Comparison of ENCODE assay signal across 8 cellular contexts in the genomic region with DNA sequence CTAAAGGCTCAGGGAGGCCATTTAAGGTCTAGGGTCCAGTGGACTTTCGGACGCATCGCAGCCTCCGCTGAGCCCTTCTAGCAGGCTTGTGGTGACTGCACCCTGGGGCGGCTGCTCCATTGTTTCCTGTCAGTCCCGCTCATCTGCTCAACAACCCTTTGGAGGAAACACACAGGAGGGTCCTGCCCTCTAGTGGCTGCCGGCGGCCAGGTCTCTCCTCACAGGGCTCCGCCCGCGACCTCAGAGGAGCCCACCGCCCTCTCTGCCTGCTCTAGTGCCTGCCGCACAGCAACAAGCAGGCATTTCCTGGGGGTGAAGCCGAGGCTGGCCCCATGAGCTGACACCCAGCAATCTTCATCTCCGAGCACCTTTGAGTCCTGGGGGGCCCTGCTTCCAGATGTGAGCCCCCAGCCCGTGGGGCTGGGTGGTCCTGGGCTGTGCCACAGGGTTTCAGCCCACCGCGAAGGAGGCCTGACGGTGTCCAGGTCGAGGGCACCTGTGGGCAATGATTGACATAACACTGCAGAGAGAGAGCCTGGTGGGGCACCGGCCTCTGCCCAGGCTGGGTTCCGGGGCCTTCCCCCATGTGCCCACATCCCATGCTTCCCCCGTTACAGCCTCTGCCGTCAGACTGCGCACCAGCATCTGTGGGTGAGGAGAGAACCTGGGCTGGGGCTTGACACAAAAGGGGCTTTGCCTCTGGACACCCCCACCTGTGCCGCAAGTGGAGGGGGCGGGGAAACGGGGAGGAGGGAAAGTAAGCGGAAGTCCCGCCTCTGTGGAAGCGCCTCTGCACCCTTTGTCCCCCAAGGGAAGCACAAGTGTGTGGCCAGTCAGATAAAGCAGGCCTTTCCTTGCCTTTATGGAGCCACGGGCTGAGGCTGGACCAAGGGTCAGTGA. TPM values are rescaled to one million over a fixed set of nuclear protein-coding genes. Genes with fewer than 3 reads are reported as not detected.
DNase-seq lines count a peak whose midpoint lies in the region; ATAC-seq and TF ChIP-seq lines count a peak whose summit lies in the region.

No MANE protein-coding gene starts in this region.

- TF ChIP-seq CTCF in H9 (conservative IDR thresholded peaks at IDR 0.05) (peak; percentile 98), heart right ventricle (IDR thresholded peaks at IDR 0.05) (peak; percentile 79 to 98 (median 96)), upper lobe of left lung (IDR thresholded peaks at IDR 0.05) (peak; percentile 92 to 96 (median 95))

- peaks cover 5% of the 10 kb centered on the region for H3K23me2 ChIP-seq in H9 (ENCODE audit: insufficient read length, low read depth, low read length, poor library complexity, severe bottlenecking)

- DNase-seq in GM03348 (ENCODE audit: low spot score) (peak; percentile 92), H9 (peak; percentile 95), M059J (ENCODE audit: low read depth) (peak; percentile 66), heart right ventricle (peak; percentile 82 to 85), posterior vena cava (ENCODE audit: low spot score) (peak; percentile 95), upper lobe of left lung (peak; percentile 89 to 94)

- no CpG with 5 or more reads among the region's 32 CpGs for WGBS in H9 (ENCODE audit: extremely low coverage, insufficient read length, low lambda C conversion rate)
- WGBS in heart right ventricle, 2 donors: 5 to 12% methylated on average over 32 of the region's 32 CpGs
- WGBS in upper lobe of left lung, 2 donors: 11 to 19% methylated on average over 14 to 25 of the region's 32 CpGs

- H3K27me3 ChIP-seq in H9 (ENCODE audit: insufficient read depth, low read length) (no peaks in the 10 kb centered on the region), heart right ventricle (no peaks in the 10 kb centered on the region), upper lobe of left lung (no peaks in the 10 kb centered on the region)

- no peak overlapping the region for H2BK15ac ChIP-seq in H9 (ENCODE audit: low read depth, low read length)

- peak overlapping the region in 1 of 3 experiments; percentile 64; a peak in 3 of 7 replicates for H3K27ac Mint-ChIP-seq in H9
- peak overlapping the region; percentile 83 for H3K27ac Mint-ChIP-seq in activated naive CD8-positive, alpha-beta T cell

- H3K4me1 Mint-ChIP-seq in H9: peaks cover 10 to 26% of the 10 kb centered on the region in 2 experiments
- peaks cover 11% of the 10 kb centered on the region for H3K4me1 Mint-ChIP-seq in activated naive CD8-positive, alpha-beta T cell (ENCODE audit: low read depth)

- H3K36me3 ChIP-seq in heart right ventricle (peaks cover 0 to 9% (median 0%) of the 10 kb centered on the region in 9 donors), upper lobe of left lung (no peaks in the 10 kb centered on the region)

- H3K14ac ChIP-seq in H9 (ENCODE audit: insufficient read depth, low read length): peak overlapping the region; percentile 74

- no peaks in the 10 kb centered on the region for H3K79me1 ChIP-seq in H9 (ENCODE audit: insufficient read depth, low read depth, low read length, poor library complexity, severe bottlenecking)

- H3K4me2 ChIP-seq in H9 (ENCODE audit: insufficient read depth, insufficient read length, low read length): peak overlapping the region; percentile 33

- H3T11ph ChIP-seq in H9 (ENCODE audit: low read length): no peak overlapping the region

- H2BK5ac ChIP-seq in H9 (ENCODE audit: insufficient read length, low read length): no peak overlapping the region

- no peak overlapping the region for H2BK20ac ChIP-seq in H9 (ENCODE audit: low read depth, low read length, poor library complexity, severe bottlenecking)

- no peak overlapping the region for H2AK5ac ChIP-seq in H9 (ENCODE audit: insufficient read length, low read length)

- H4K91ac ChIP-seq in H9 (ENCODE audit: insufficient read length, low read depth, low read length): no peak overlapping the region

- H3K27me3 Mint-ChIP-seq in H9 (ENCODE audit: low read depth): peaks cover 12% of the 10 kb centered on the region
- no peaks in the 10 kb centered on the region for H3K27me3 Mint-ChIP-seq in activated naive CD8-positive, alpha-beta T cell

- H3K23ac ChIP-seq in H9 (ENCODE audit: insufficient read length, low read depth, low read length): no peak overlapping the region

- no peak for TF ChIP-seq EP300 in upper lobe of left lung (IDR thresholded peaks at IDR 0.05)

- no peak overlapping the region for H2AFZ ChIP-seq in H9 (ENCODE audit: low read length)

- H4K5ac ChIP-seq in H9 (ENCODE audit: insufficient read length, low read depth, low read length): peak overlapping the region; percentile 54

- no peaks in the 10 kb centered on the region; the same call in 1 of the 2 replicates for H3K4me1 ChIP-seq in H9 (ENCODE audit: insufficient read depth, low read length)
- peaks cover 4 to 20% (median 10%) of the 10 kb centered on the region in 9 donors for H3K4me1 ChIP-seq in heart right ventricle
- H3K4me1 ChIP-seq in upper lobe of left lung: peaks cover 6 to 20% (median 11%) of the 10 kb centered on the region in 4 donors

- ATAC-seq in SK-N-SH treated with all-trans-retinoic acid at 6 μM for 48 hours (peak; percentile 97), heart right ventricle (peak; percentile 89 to 97 (median 95)), upper lobe of left lung (ENCODE audit: low FRiP score in 2 of 2) (peak; percentile 94 to 96)

- H4K20me1 ChIP-seq in H9 (ENCODE audit: control insufficient read depth, insufficient read depth, insufficient read length): no peaks in the 10 kb centered on the region

- H3K4me3 Mint-ChIP-seq in H9: peak overlapping the region; percentile 53 to 71
- peak overlapping the region; percentile 90 for H3K4me3 Mint-ChIP-seq in activated naive CD8-positive, alpha-beta T cell

- peak overlapping the region; percentile 33 to 80 (median 72) for H3K4me3 ChIP-seq in heart right ventricle
- H3K4me3 ChIP-seq in upper lobe of left lung: peak overlapping the region; percentile 38 to 89 (median 78)

- no peak overlapping the region for H4K8ac ChIP-seq in H9 (replicated peaks; ENCODE audit: insufficient read length, low read depth, low read length)

- H3K56ac ChIP-seq in H9 (ENCODE audit: insufficient read length, low read depth, low read length): no peak overlapping the region

- H3K27ac ChIP-seq in H9 (ENCODE audit: insufficient read length, low read depth, low read length): no peak overlapping the region
- peak overlapping the region in 9 of 10 donors; percentile 44 to 85 (median 71) for H3K27ac ChIP-seq in heart right ventricle
- H3K27ac ChIP-seq in upper lobe of left lung: peak overlapping the region; percentile 57 to 82 (median 74)

- H3K4ac ChIP-seq in H9 (ENCODE audit: low read depth, low read length): peak overlapping the region; percentile 22

- no peak overlapping the region for H2BK120ac ChIP-seq in H9 (ENCODE audit: low read depth, low read length, poor library complexity, severe bottlenecking)

- peak overlapping the region; percentile 54 for H3K18ac ChIP-seq in H9 (ENCODE audit: insufficient read length, low read depth, low read length)

- H3K9ac ChIP-seq in H9 (ENCODE audit: extremely low read depth, insufficient read length, low read length): no peak overlapping the region

- TF ChIP-seq POLR2A in upper lobe of left lung (IDR thresholded peaks at IDR 0.05): no peak

- H3K9me3 ChIP-seq in H9 (ENCODE audit: control insufficient read depth, low read depth, low read length) (no peaks in the 10 kb centered on the region), heart right ventricle (no peaks in the 10 kb centered on the region), upper lobe of left lung (no peaks in the 10 kb centered on the region)

- no peaks in the 10 kb centered on the region for H3K79me2 ChIP-seq in H9 (ENCODE audit: insufficient read depth, low read length)

- H2BK12ac ChIP-seq in H9 (ENCODE audit: insufficient read length, low read depth, low read length): no peak overlapping the region

- H3K36me3 Mint-ChIP-seq in H9 (ENCODE audit: insufficient read depth in 1 of 3, low read depth in 3 of 3): no peaks in the 10 kb centered on the region
- no peaks in the 10 kb centered on the region for H3K36me3 Mint-ChIP-seq in activated naive CD8-positive, alpha-beta T cell

- intact Hi-C loops in heart right ventricle (cut with DNase I) (loop anchor here (2.0 to 10.0 kb wide), 13 partner anchors 138 to 332 kb away; a partner anchor contains a TSS), posterior vena cava (cut with DNase I) (loop anchor here in 1 of 2 donors (10.0 kb wide), 2 partner anchors 138 to 328 kb away; no protein-coding TSS in a partner anchor)

- H3K9me3 Mint-ChIP-seq in H9: no peaks in the 10 kb centered on the region
- no peaks in the 10 kb centered on the region for H3K9me3 Mint-ChIP-seq in activated naive CD8-positive, alpha-beta T cell (ENCODE audit: low read depth)

TF ChIP-seq in SK-N-SH treated with all-trans-retinoic acid at 6 μM for 48 hours, 23 proteins besides CTCF, POLR2A, EP300 and RAD21:
- no peak for TF ChIP-seq ZFP3 (CRISPR knock-in tag; IDR thresholded peaks at IDR 0.05)
- TF ChIP-seq TOX (CRISPR knock-in tag; IDR thresholded peaks at IDR 0.05; ENCODE audit: borderline replicate concordance): no peak
- TF ChIP-seq, protein P1, sequence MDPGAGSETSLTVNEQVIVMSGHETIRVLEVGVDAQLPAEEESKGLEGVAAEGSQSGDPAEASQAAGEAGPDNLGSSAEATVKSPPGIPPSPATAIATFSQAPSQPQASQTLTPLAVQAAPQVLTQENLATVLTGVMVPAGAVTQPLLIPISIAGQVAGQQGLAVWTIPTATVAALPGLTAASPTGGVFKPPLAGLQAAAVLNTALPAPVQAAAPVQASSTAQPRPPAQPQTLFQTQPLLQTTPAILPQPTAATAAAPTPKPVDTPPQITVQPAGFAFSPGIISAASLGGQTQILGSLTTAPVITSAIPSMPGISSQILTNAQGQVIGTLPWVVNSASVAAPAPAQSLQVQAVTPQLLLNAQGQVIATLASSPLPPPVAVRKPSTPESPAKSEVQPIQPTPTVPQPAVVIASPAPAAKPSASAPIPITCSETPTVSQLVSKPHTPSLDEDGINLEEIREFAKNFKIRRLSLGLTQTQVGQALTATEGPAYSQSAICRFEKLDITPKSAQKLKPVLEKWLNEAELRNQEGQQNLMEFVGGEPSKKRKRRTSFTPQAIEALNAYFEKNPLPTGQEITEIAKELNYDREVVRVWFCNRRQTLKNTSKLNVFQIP (CRISPR knock-in tag; IDR thresholded peaks at IDR 0.05; ENCODE audit: borderline replicate concordance, low read depth): no peak
- no peak for TF ChIP-seq PPARA (CRISPR knock-in tag; IDR thresholded peaks at IDR 0.05; ENCODE audit: borderline replicate concordance)
TF ChIP-seq in SK-N-SH treated with all-trans-retinoic acid at 6 μM for 48 hours: peak in this region for 0.

RNA-seq across cellular contexts. Expression of a gene that starts 27.0 kb away (rescaled TPM):
- total RNA-seq in H9 (2021): 15.3 and 15.4 TPM in 2 replicates
- total RNA-seq in M059J (2014; rRNA removed; shearing (Covaris generic)): 16.1 and 17.7 TPM in 2 replicates
- total RNA-seq in heart right ventricle: 10 to 100 TPM; 14.5 to 19.1 (median 17.1) TPM
- 1 to 10 TPM; 3.1 to 4.1 TPM for polyA plus RNA-seq in heart right ventricle
- 1 to 10 TPM; 9.4 to 9.8 TPM for total RNA-seq in posterior vena cava
- 10 to 100 TPM; 12.8 to 69.9 (median 32.9) TPM for total RNA-seq in upper lobe of left lung

RNA-seq across cellular contexts. Expression of a gene that starts 57.3 kb away (rescaled TPM):
- total RNA-seq in H9 (2021) (24.1 and 26.2 TPM in 2 replicates), heart right ventricle (10 to 100 TPM in 4 of 10 donors, 1 to 10 TPM in 6; 5.7 to 13.1 (median 9.5) TPM), posterior vena cava (10 to 100 TPM; 13.6 to 15.7 TPM), upper lobe of left lung (10 to 100 TPM in 4 of 6 donors, 1 to 10 TPM in 2; 5.1 to 19.9 (median 12.8) TPM)
- total RNA-seq in M059J (2014; rRNA removed; shearing (Covaris generic)): 12.8 and 15.1 TPM in 2 replicates
- 1 to 10 TPM; 4.6 to 8.2 TPM for polyA plus RNA-seq in heart right ventricle
